ENCODE assay signal across 13 cellular contexts in genomic region chr2:239625106-239625845, GRCh38.
"Had no signal": no experiment of that assay in that cellular context is flagged by ENCODE, and none has a peak within 500 bp of the region (broad histone marks: within the 10 kb centered on the region; RNA-seq: fewer than 3 reads in every experiment).

No MANE protein-coding gene starts in this region.

- H3K27me3 ChIP-seq: neural progenitor cell, ovary, thyroid gland had no signal

- H2AFZ ChIP-seq: neural progenitor cell had no signal

- H3K9me3 Mint-ChIP-seq: activated naive CD8-positive, alpha-beta T cell treated with anti-CD3 and anti-CD28 coated beads, Interleukin-2, amount 10 ng/mL, durations not matched to agents 7 days and 5 days; endodermal cell; neural progenitor cell had no signal

- H3K9ac ChIP-seq: neural progenitor cell had no signal

- H3K27ac ChIP-seq: lower lobe of right lung, neural progenitor cell, ovary, thyroid gland had no signal

- H3K4me1 Mint-ChIP-seq: endodermal cell had no signal

- DNase-seq: activated CD4-positive, alpha-beta T cell treated with anti-CD3 and anti-CD28 coated beads for 1 hour; activated CD4-positive, alpha-beta T cell treated with anti-CD3 and anti-CD28 coated beads, Interleukin-2, amount 50 U/mL, for 48 hours; activated naive CD8-positive, alpha-beta T cell treated with anti-CD3 and anti-CD28 coated beads, Interleukin-2, amount 10 ng/mL, durations not matched to agents 7 days and 5 days; cortex of kidney; endodermal cell; left cardiac atrium; lower lobe of right lung; midbrain; ovary; stimulated activated CD4-positive, alpha-beta T cell treated with anti-CD3 and anti-CD28 coated beads, Interleukin-1b, Interleukin-23, amount 100 ng/mL, for 48 hours; thyroid gland had no signal

- H3K36me3 Mint-ChIP-seq: activated naive CD8-positive, alpha-beta T cell treated with anti-CD3 and anti-CD28 coated beads, Interleukin-2, amount 10 ng/mL, durations not matched to agents 7 days and 5 days; brain; neural progenitor cell had no signal

- H3K9me3 ChIP-seq: lower lobe of right lung, ovary, thyroid gland had no signal

- H3K27ac Mint-ChIP-seq: activated naive CD8-positive, alpha-beta T cell treated with anti-CD3 and anti-CD28 coated beads, Interleukin-2, amount 10 ng/mL, durations not matched to agents 7 days and 5 days; brain; endodermal cell; neural progenitor cell had no signal

- H3K36me3 ChIP-seq: lower lobe of right lung, neural progenitor cell, ovary, thyroid gland had no signal

- H3K4me3 Mint-ChIP-seq: activated naive CD8-positive, alpha-beta T cell treated with anti-CD3 and anti-CD28 coated beads, Interleukin-2, amount 10 ng/mL, durations not matched to agents 7 days and 5 days; brain; endodermal cell; neural progenitor cell had no signal

- H3K4me3 ChIP-seq: lower lobe of right lung, neural progenitor cell, ovary, thyroid gland had no signal

- H3K4me1 ChIP-seq: lower lobe of right lung, neural progenitor cell, thyroid gland had no signal

- H3K4me2 ChIP-seq: neural progenitor cell had no signal
